ENCODE assay signal across 8 cellular contexts in the genomic region with DNA sequence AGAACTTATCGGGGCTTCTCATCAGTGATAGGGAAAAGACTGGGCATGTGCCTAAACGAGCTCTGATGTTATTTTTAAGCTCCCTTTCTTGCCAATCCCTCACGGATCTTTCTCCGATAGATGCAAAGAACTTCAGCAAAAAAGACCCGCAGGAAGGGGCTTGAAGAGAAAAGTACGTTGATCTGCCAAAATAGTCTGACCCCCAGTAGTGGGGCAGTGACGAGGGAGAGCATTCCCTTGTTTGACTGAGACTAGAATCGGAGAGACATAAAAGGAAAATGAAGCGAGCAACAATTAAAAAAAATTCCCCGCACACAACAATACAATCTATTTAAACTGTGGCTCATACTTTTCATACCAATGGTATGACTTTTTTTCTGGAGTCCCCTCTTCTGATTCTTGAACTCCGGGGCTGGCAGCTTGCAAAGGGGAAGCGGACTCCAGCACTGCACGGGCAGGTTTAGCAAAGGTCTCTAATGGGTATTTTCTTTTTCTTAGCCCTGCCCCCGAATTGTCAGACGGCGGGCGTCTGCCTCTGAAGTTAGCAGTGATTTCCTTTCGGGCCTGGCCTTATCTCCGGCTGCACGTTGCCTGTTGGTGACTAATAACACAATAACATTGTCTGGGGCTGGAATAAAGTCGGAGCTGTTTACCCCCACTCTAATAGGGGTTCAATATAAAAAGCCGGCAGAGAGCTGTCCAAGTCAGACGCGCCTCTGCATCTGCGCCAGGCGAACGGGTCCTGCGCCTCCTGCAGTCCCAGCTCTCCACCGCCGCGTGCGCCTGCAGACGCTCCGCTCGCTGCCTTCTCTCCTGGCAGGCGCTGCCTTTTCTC. TPM values are rescaled to one million over a fixed set of nuclear protein-coding genes. Genes with fewer than 3 reads are reported as not detected.
DNase-seq lines count a peak whose midpoint lies in the region; ATAC-seq and TF ChIP-seq lines count a peak whose summit lies in the region.

TSS of gene EDN1 (plus strand) at position 707 of the 835 bp plus-strand sequence. CDS start 269 bp downstream, outside the sequence.

- H3K27me3 Mint-ChIP-seq in activated naive CD4-positive, alpha-beta T cell treated with anti-CD3 and anti-CD28 coated beads for 36 hours (ENCODE audit: low read depth) = peaks cover 26% of the 10 kb centered on the region

- peaks cover 14% of the 10 kb centered on the region for H3K4me1 Mint-ChIP-seq in activated naive CD4-positive, alpha-beta T cell treated with anti-CD3 and anti-CD28 coated beads for 36 hours (ENCODE audit: low read depth)

- ATAC-seq in GM19397 (IDR thresholded peaks at IDR 0.05; ENCODE audit: unreplicated experiment) = peak; percentile 77
- peak; percentile 80 for ATAC-seq in HG03521 (IDR thresholded peaks at IDR 0.05; ENCODE audit: unreplicated experiment)

- TF ChIP-seq CTCF in transverse colon (IDR thresholded peaks at IDR 0.05) = peak; percentile 51 to 74 (median 57)

- peaks cover 0 to 68% (median 18%) of the 10 kb centered on the region in 4 donors for H3K4me1 ChIP-seq in transverse colon

- H3K4me3 ChIP-seq in transverse colon = peak within 1 kb of the TSS; percentile 18 to 56 (median 38)

- intact Hi-C loops in activated naive CD4-positive, alpha-beta T cell treated with anti-CD3 and anti-CD28 coated beads for 36 hours (cut with micrococcal nuclease) = loop anchor here (1.0 to 5.0 kb wide), 10 partner anchors 56 to 705 kb away; no protein-coding TSS in a partner anchor
- intact Hi-C loops in transverse colon (cut with DNase I; ENCODE audit: low total_unique reads) = loop anchor here (10.0 kb wide), 1 partner anchor 315 kb away; no protein-coding TSS in a partner anchor

- CTCF ChIA-PET in activated naive CD4-positive, alpha-beta T cell treated with anti-CD3 and anti-CD28 coated beads for 36 hours (lab: Charles Lee) = interaction anchor here (0.6 to 2.7 kb wide), 34 partner anchors 9 to 707 kb away, joined by 3 to 31 read pairs (median 3); no protein-coding TSS in a partner anchor

- peak; percentile 82 for DNase-seq in Caki2 (ENCODE audit: low read depth)
- DNase-seq in RKO (ENCODE audit: low spot score) = peak; percentile 70
- peak; percentile 76 for DNase-seq in activated naive CD4-positive, alpha-beta T cell treated with anti-CD3 and anti-CD28 coated beads for 36 hours
- DNase-seq in glomerular visceral epithelial cell (ENCODE audit: extremely low spot score) = peak; percentile 88
- peak; percentile 47 for DNase-seq in occipital lobe (lab: John Stamatoyannopoulos, UW)
- DNase-seq in transverse colon = peak; percentile 85

- TF ChIP-seq POLR2A in transverse colon (IDR thresholded peaks at IDR 0.05) = peak; percentile 81

- peak within 1 kb of the TSS; percentile 79 for H3K4me3 Mint-ChIP-seq in activated naive CD4-positive, alpha-beta T cell treated with anti-CD3 and anti-CD28 coated beads for 36 hours

- H3K27ac Mint-ChIP-seq in activated naive CD4-positive, alpha-beta T cell treated with anti-CD3 and anti-CD28 coated beads for 36 hours = no peak within 1 kb of the TSS

- no peaks in the 10 kb centered on the region for H3K9me3 Mint-ChIP-seq in activated naive CD4-positive, alpha-beta T cell treated with anti-CD3 and anti-CD28 coated beads for 36 hours

- no peaks in the 10 kb centered on the region for H3K27me3 ChIP-seq in transverse colon

- no peaks in the 10 kb centered on the region for H3K36me3 Mint-ChIP-seq in activated naive CD4-positive, alpha-beta T cell treated with anti-CD3 and anti-CD28 coated beads for 36 hours (ENCODE audit: low read depth)

- H3K27ac ChIP-seq in transverse colon = peak within 1 kb of the TSS; percentile 73 to 82 (median 76)

- in situ Hi-C loops in Caki2 (cut with HindIII; ENCODE audit: low pct_unique_long_range_greater_than_20kb, low sequenced_read_pairs) (no loop called here), transverse colon (cut with MboI; ENCODE audit: low pct_ligation_motif_present in 1 of 4, low pct_unique_long_range_greater_than_20kb in 1 of 4, low sequenced_read_pairs in 3 of 4) (loop anchor here in 2 of 4 donors (5.0 to 10.0 kb wide), 2 partner anchors 312 to 315 kb away; no protein-coding TSS in a partner anchor)

- no peaks in the 10 kb centered on the region for H3K9me3 ChIP-seq in transverse colon

- H3K36me3 ChIP-seq in transverse colon = no peaks in the 10 kb centered on the region

- no peak for TF ChIP-seq EP300 in transverse colon (IDR thresholded peaks at IDR 0.05; ENCODE audit: low read depth)

- WGBS in transverse colon (ENCODE audit: low coverage in 1 of 2), 2 donors = 0 to 3% methylated on average over 3 to 29 of the region's 36 CpGs

RNA-seq across cellular contexts. Expression of gene EDN1, which starts in this region (rescaled TPM):
- 1.2 and 9.5 TPM in 2 replicates for total RNA-seq in Caki2 (2014; rRNA removed; shearing (Covaris generic); ENCODE audit: low replicate concordance)
- under 1 TPM; 0.15 to 0.24 TPM for total RNA-seq in activated naive CD4-positive, alpha-beta T cell treated with anti-CD3 and anti-CD28 coated beads for 36 hours
- 5.9 TPM for total RNA-seq in occipital lobe
- 10 to 100 TPM in 2 of 4 donors, 1 to 10 TPM in 2; 3.6 to 23.2 (median 14.2) TPM for total RNA-seq in transverse colon

Comparison
In these comparisons a context has a peak if more than half of its experiments do, and no peak if none do; other contexts are left out.
1. Peak in every context shown above with its lines: DNase-seq, ATAC-seq, H3K4me3 ChIP-seq and H3K27ac ChIP-seq.
2. Peak in DNase-seq in activated naive CD4-positive, alpha-beta T cell treated with anti-CD3 and anti-CD28 coated beads for 36 hours; RNA of the gene not detected or under 1 TPM.